ENCODE assay signal across 11 cellular contexts in genomic region chr1:235206533-235207201, GRCh38. TPM values are rescaled to one million over a fixed set of nuclear protein-coding genes. Genes with fewer than 3 reads are reported as not detected.
A peak's percentile ranks its signal among the peaks of the same experiment; 100 is the strongest.
DNase-seq lines count a peak whose midpoint lies in the region; ATAC-seq, FAIRE-seq and TF ChIP-seq lines count a peak whose summit lies in the region.
"Had no signal": no experiment of that assay in that cellular context is flagged by ENCODE, and none has a peak within 500 bp of the region (broad histone marks: within the 10 kb centered on the region; RNA-seq: fewer than 3 reads in every experiment).

No MANE protein-coding gene starts in this region.

- intact Hi-C loops in CD8-positive, alpha-beta T cell (cut with DNase I, micrococcal nuclease): no loop called here

- no peaks in the 10 kb centered on the region for H3K9me3 Mint-ChIP-seq in CD8-positive, alpha-beta T cell
- H3K9me3 Mint-ChIP-seq in activated CD8-positive, alpha-beta T cell treated with anti-CD3 and anti-CD28 coated beads, Interleukin-2, amount 10 ng/mL, durations not matched to agents 7 days and 5 days (ENCODE audit: insufficient read depth): no peaks in the 10 kb centered on the region
- H3K9me3 Mint-ChIP-seq: H9 had no signal

- no peaks in the 10 kb centered on the region for H3K9me3 ChIP-seq in CD8-positive, alpha-beta T cell (ENCODE audit: low read length)
- no peaks in the 10 kb centered on the region for H3K9me3 ChIP-seq in gastroesophageal sphincter

- H3K27me3 ChIP-seq in CD8-positive, alpha-beta T cell (ENCODE audit: insufficient read depth, low read length): no peaks in the 10 kb centered on the region
- no peaks in the 10 kb centered on the region for H3K27me3 ChIP-seq in gastroesophageal sphincter

- FAIRE-seq in H54 (lab: Jason Lieb, UNC): peak; percentile 94

- H3K27ac Mint-ChIP-seq in CD8-positive, alpha-beta T cell: peak overlapping the region; percentile 85
- H3K27ac Mint-ChIP-seq in activated CD8-positive, alpha-beta T cell treated with anti-CD3 and anti-CD28 coated beads, Interleukin-2, amount 10 ng/mL, durations not matched to agents 7 days and 5 days: peak overlapping the region; percentile 75

- POLR2A ChIA-PET in CD8-positive, alpha-beta T cell (lab: Charles Lee): interaction anchor here (0.6 to 1.0 kb wide), 2 partner anchors 24 to 46 kb away, joined by 3 read pairs; partner anchors contain the start of gene RBM34
- POLR2A ChIA-PET in activated CD8-positive, alpha-beta T cell treated with anti-CD3 and anti-CD28 coated beads, Interleukin-2, amount 10 ng/mL, durations not matched to agents 7 days and 5 days (lab: Charles Lee): interaction anchor here (1.0 kb wide), 1 partner anchor 46 kb away, joined by 3 read pairs; the partner anchor contains the start of gene RBM34

- no peaks in the 10 kb centered on the region for H3K36me3 ChIP-seq in CD8-positive, alpha-beta T cell (ENCODE audit: insufficient read depth, low read length)
- H3K36me3 ChIP-seq in gastroesophageal sphincter: peaks cover 0 to 49% of the 10 kb centered on the region in 2 donors

- no peak for TF ChIP-seq EP300 in gastroesophageal sphincter (IDR thresholded peaks at IDR 0.05)

- no peak for TF ChIP-seq CTCF in CD8-positive, alpha-beta T cell (IDR thresholded peaks at IDR 0.05)
- no peak for TF ChIP-seq CTCF in gastroesophageal sphincter (IDR thresholded peaks at IDR 0.05)

- H3K4me3 ChIP-seq in CD8-positive, alpha-beta T cell (ENCODE audit: low read depth, low read length): no peak overlapping the region
- no peak overlapping the region for H3K4me3 ChIP-seq in gastroesophageal sphincter

- DNase-seq in CD8-positive, alpha-beta T cell: no peak
- no peak for DNase-seq in H54 (ENCODE audit: insufficient read length, low spot score)
- DNase-seq in activated CD8-positive, alpha-beta T cell treated with anti-CD3 and anti-CD28 coated beads, Interleukin-2, amount 10 ng/mL, durations not matched to agents 7 days and 5 days: no peak
- DNase-seq in myocyte (ENCODE audit: low read depth): peak; percentile 33
- no peak for DNase-seq in retina
- DNase-seq: H9, NCI-H1436 treated with DMSO at 0.1 percent for 48 hours, substantia nigra had no signal

- 80 to 85% methylated on average over 4 of the region's 4 CpGs for WGBS in gastroesophageal sphincter (ENCODE audit: low coverage in 1 of 2), 2 donors

- H3K4me1 ChIP-seq in CD8-positive, alpha-beta T cell (ENCODE audit: insufficient read depth, low read length): peaks cover 13% of the 10 kb centered on the region
- no peaks in the 10 kb centered on the region for H3K4me1 ChIP-seq in gastroesophageal sphincter

- H3K27ac ChIP-seq in CD8-positive, alpha-beta T cell (ENCODE audit: low read depth, low read length): no peak overlapping the region
- H3K27ac ChIP-seq in gastroesophageal sphincter: no peak overlapping the region

- H3K4me1 Mint-ChIP-seq in CD8-positive, alpha-beta T cell (ENCODE audit: low read depth): peaks cover 27% of the 10 kb centered on the region
- peaks cover 22% of the 10 kb centered on the region for H3K4me1 Mint-ChIP-seq in activated CD8-positive, alpha-beta T cell treated with anti-CD3 and anti-CD28 coated beads, Interleukin-2, amount 10 ng/mL, durations not matched to agents 7 days and 5 days (ENCODE audit: low read depth)

- no peaks in the 10 kb centered on the region for H3K27me3 Mint-ChIP-seq in CD8-positive, alpha-beta T cell (ENCODE audit: low read depth)
- H3K27me3 Mint-ChIP-seq in activated CD8-positive, alpha-beta T cell treated with anti-CD3 and anti-CD28 coated beads, Interleukin-2, amount 10 ng/mL, durations not matched to agents 7 days and 5 days (ENCODE audit: low read depth): no peaks in the 10 kb centered on the region

- CTCF ChIA-PET in CD8-positive, alpha-beta T cell (lab: Charles Lee): no interaction called here
- CTCF ChIA-PET in activated CD8-positive, alpha-beta T cell treated with anti-CD3 and anti-CD28 coated beads, Interleukin-2, amount 10 ng/mL, durations not matched to agents 7 days and 5 days (lab: Charles Lee): interaction anchor here (1.7 kb wide), 1 partner anchor 210 kb away, joined by 6 read pairs; no protein-coding TSS in a partner anchor

- ATAC-seq in CD8-positive, alpha-beta T cell: peak; percentile 81
- peak; percentile 77 for ATAC-seq in activated CD8-positive, alpha-beta T cell treated with anti-CD3 and anti-CD28 coated beads, Interleukin-2, amount 10 ng/mL, durations not matched to agents 7 days and 5 days
- ATAC-seq in HG02973 (IDR thresholded peaks at IDR 0.05; ENCODE audit: unreplicated experiment) (no peak), gastroesophageal sphincter (no peak), GM21423 (IDR thresholded peaks at IDR 0.05; ENCODE audit: unreplicated experiment) (no peak)

- TF ChIP-seq POLR2A in H54 (IDR thresholded peaks at IDR 0.05; ENCODE audit: low read depth, low read length): no peak
- no peak for TF ChIP-seq POLR2A in gastroesophageal sphincter (IDR thresholded peaks at IDR 0.05)

- H3K36me3 Mint-ChIP-seq in CD8-positive, alpha-beta T cell: peaks cover 36% of the 10 kb centered on the region
- H3K36me3 Mint-ChIP-seq in activated CD8-positive, alpha-beta T cell treated with anti-CD3 and anti-CD28 coated beads, Interleukin-2, amount 10 ng/mL, durations not matched to agents 7 days and 5 days (ENCODE audit: low read depth): peaks cover 21% of the 10 kb centered on the region

- H3K4me3 Mint-ChIP-seq in CD8-positive, alpha-beta T cell: peak overlapping the region; percentile 19
- H3K4me3 Mint-ChIP-seq in activated CD8-positive, alpha-beta T cell treated with anti-CD3 and anti-CD28 coated beads, Interleukin-2, amount 10 ng/mL, durations not matched to agents 7 days and 5 days: no peak overlapping the region
- H3K4me3 Mint-ChIP-seq: H9 had no signal

RNA-seq across cellular contexts. Expression of gene RBM34, which starts 45.6 kb away (rescaled TPM):
- 100 to 1,000 TPM; 243 to 267 TPM for total RNA-seq in CD8-positive, alpha-beta T cell
- total RNA-seq in activated CD8-positive, alpha-beta T cell treated with anti-CD3 and anti-CD28 coated beads, Interleukin-2, amount 10 ng/mL, durations not matched to agents 7 days and 5 days: 100 to 1,000 TPM; 115 to 117 TPM
- 86.9 and 101 TPM in 2 replicates for total RNA-seq in myocyte
- 44.3 TPM for polyA plus RNA-seq in myocyte (2012)
- total RNA-seq in gastroesophageal sphincter: 10 to 100 TPM; 42.3 to 65.2 (median 55.3) TPM

Comparison
In these comparisons a context has a peak if more than half of its experiments do, and no peak if none do; other contexts are left out.
1. ATAC-seq: peak in CD8-positive, alpha-beta T cell (single experiment) and activated CD8-positive, alpha-beta T cell treated with anti-CD3 and anti-CD28 coated beads, Interleukin-2, amount 10 ng/mL, durations not matched to agents 7 days and 5 days (single experiment); none in HG02973 (single experiment), gastroesophageal sphincter (single experiment) and GM21423 (single experiment).